26 cellular contexts compared by ENCODE assay signal in the genomic region with DNA sequence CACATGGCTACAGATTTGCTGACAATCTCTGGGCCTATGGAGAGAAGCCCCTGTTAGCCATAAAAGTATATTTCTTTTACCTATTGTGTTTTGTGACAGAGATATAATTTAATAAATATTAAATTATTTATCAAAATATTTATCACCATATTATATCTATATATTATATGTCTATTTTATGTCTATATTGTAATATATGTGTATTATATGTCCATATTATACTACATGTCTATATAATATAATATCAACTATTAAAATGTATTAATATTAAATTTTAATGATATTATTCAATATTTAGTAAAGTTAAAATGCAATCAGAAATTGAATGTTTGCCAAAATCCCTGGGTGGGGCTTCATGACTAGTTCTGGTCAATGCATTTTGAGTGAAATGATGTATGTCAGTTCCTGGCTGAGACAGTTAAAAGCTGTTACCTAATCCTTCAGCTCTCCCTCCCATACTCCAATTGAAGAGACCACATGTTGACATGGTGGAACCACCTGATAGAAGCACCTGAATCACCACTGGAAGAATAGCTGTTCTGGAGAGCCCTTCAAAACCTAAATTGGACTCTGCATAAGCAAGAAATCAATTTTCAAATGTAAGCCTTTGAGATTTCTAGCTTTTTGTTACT.
DNase-seq lines count a peak whose midpoint lies in the region; ATAC-seq, FAIRE-seq and TF ChIP-seq lines count a peak whose summit lies in the region.
"Had no signal": no experiment of that assay in that cellular context is flagged by ENCODE, and none has a peak within 500 bp of the region (broad histone marks: within the 10 kb centered on the region; RNA-seq: fewer than 3 reads in every experiment).

No MANE protein-coding gene starts in this region.

- no peak for TF ChIP-seq POLR2A in transverse colon (IDR thresholded peaks at IDR 0.05)
- no peak for TF ChIP-seq POLR2A in prostate gland (IDR thresholded peaks at IDR 0.05)

- peak; percentile 89 for FAIRE-seq in frontal cortex (lab: Jason Lieb, UNC)
- FAIRE-seq: A549 had no signal

- H3K4me3 Mint-ChIP-seq in MCF 10A (ENCODE audit: unreplicated experiment) = no peak overlapping the region
- no peak overlapping the region for H3K4me3 Mint-ChIP-seq in HFFc6
- H3K4me3 Mint-ChIP-seq: activated CD4-positive, alpha-beta T cell treated with anti-CD3 and anti-CD28 coated beads, Interleukin-2, amount 10 ng/mL, durations not matched to agents 24 days and 14 days; immature natural killer cell; nephron; stimulated activated naive B cell treated with anti-CD40 and anti-IgM and Interleukin-4, amounts not matched to agents 10 μg/mL and 1 μg/mL and 100 μg/mL, for 72 hours had no signal

- ATAC-seq in Right ventricle myocardium inferior = no peak
- ATAC-seq: A549; stimulated activated naive B cell treated with anti-CD40 and anti-IgM and Interleukin-4, amounts not matched to agents 10 μg/mL and 1 μg/mL and 100 μg/mL, for 72 hours had no signal

- TF ChIP-seq CTCF in left ventricle myocardium inferior (IDR thresholded peaks at IDR 0.05; ENCODE audit: borderline replicate concordance) (no peak), MCF 10A (IDR thresholded peaks at IDR 0.05; ENCODE audit: unreplicated experiment) (no peak), transverse colon (IDR thresholded peaks at IDR 0.05) (no peak), HFFc6 (IDR thresholded peaks at IDR 0.05) (no peak), prostate gland (IDR thresholded peaks at IDR 0.05) (no peak)

- H3K4me1 ChIP-seq in left ventricle myocardium inferior (no peaks in the 10 kb centered on the region), transverse colon (peaks cover 0 to 11% (median 7%) of the 10 kb centered on the region in 4 donors), prostate gland (replicated peaks) (no peaks in the 10 kb centered on the region)
- H3K4me1 ChIP-seq: A549, psoas muscle had no signal

- H3K27me3 Mint-ChIP-seq in MCF 10A (ENCODE audit: insufficient read depth, unreplicated experiment) (no peaks in the 10 kb centered on the region), HFFc6 (ENCODE audit: insufficient read depth) (no peaks in the 10 kb centered on the region)
- H3K27me3 Mint-ChIP-seq: activated CD4-positive, alpha-beta T cell treated with anti-CD3 and anti-CD28 coated beads, Interleukin-2, amount 10 ng/mL, durations not matched to agents 24 days and 14 days; stimulated activated naive B cell treated with anti-CD40 and anti-IgM and Interleukin-4, amounts not matched to agents 10 μg/mL and 1 μg/mL and 100 μg/mL, for 72 hours had no signal

- H3K9me3 ChIP-seq in left ventricle myocardium inferior (replicated peaks) (no peaks in the 10 kb centered on the region), transverse colon (no peaks in the 10 kb centered on the region), prostate gland (no peaks in the 10 kb centered on the region)
- H3K9me3 ChIP-seq: A549, psoas muscle, tibial nerve had no signal

- H3K27ac Mint-ChIP-seq in MCF 10A (ENCODE audit: low read depth, unreplicated experiment) = peak overlapping the region; percentile 91
- H3K27ac Mint-ChIP-seq in HFFc6 = no peak overlapping the region
- H3K27ac Mint-ChIP-seq: activated CD4-positive, alpha-beta T cell treated with anti-CD3 and anti-CD28 coated beads, Interleukin-2, amount 10 ng/mL, durations not matched to agents 24 days and 14 days; immature natural killer cell; stimulated activated naive B cell treated with anti-CD40 and anti-IgM and Interleukin-4, amounts not matched to agents 10 μg/mL and 1 μg/mL and 100 μg/mL, for 72 hours had no signal

- H3K27ac ChIP-seq in left ventricle myocardium inferior (replicated peaks) = peak overlapping the region; percentile 61
- peak overlapping the region; percentile 62 to 74 (median 66) for H3K27ac ChIP-seq in transverse colon
- H3K27ac ChIP-seq in prostate gland = no peak overlapping the region
- H3K27ac ChIP-seq: A549, C4-2B, psoas muscle had no signal

- H3K4me1 Mint-ChIP-seq in MCF 10A (ENCODE audit: insufficient read depth, unreplicated experiment) (peaks cover 22% of the 10 kb centered on the region), HFFc6 (ENCODE audit: low read depth) (peaks cover 36% of the 10 kb centered on the region)
- H3K4me1 Mint-ChIP-seq: activated CD4-positive, alpha-beta T cell treated with anti-CD3 and anti-CD28 coated beads, Interleukin-2, amount 10 ng/mL, durations not matched to agents 24 days and 14 days; immature natural killer cell; stimulated activated naive B cell treated with anti-CD40 and anti-IgM and Interleukin-4, amounts not matched to agents 10 μg/mL and 1 μg/mL and 100 μg/mL, for 72 hours had no signal

- CTCF ChIA-PET in MCF 10A (lab: Yijun Ruan, JAX) = interaction anchor here (0.7 to 2.1 kb wide), 4 partner anchors 14 to 79 kb away, joined by 3 to 13 read pairs (median 3); no protein-coding TSS in a partner anchor

- intact Hi-C loops in left ventricle myocardium inferior (cut with micrococcal nuclease) (no loop called here), Right ventricle myocardium inferior (cut with DNase I) (no loop called here), MCF 10A (cut with micrococcal nuclease) (no loop called here), transverse colon (cut with DNase I; ENCODE audit: low total_unique reads) (no loop called here), prostate gland (cut with DNase I) (no loop called here)

- no peak for TF ChIP-seq EP300 in transverse colon (IDR thresholded peaks at IDR 0.05; ENCODE audit: low read depth)

- H3K4me3 ChIP-seq in left ventricle myocardium inferior (no peak overlapping the region), transverse colon (no peak overlapping the region), prostate gland (no peak overlapping the region)
- H3K4me3 ChIP-seq: A549, psoas muscle, tibial nerve had no signal

- POLR2A ChIA-PET in MCF 10A (lab: Yijun Ruan, JAX) = interaction anchor here (0.7 to 2.2 kb wide), 17 partner anchors 8 to 802 kb away, joined by 3 to 25 read pairs (median 4); no protein-coding TSS in a partner anchor

- BruUV-seq in MCF 10A (replicated peaks; lab: Mats Ljungman, UMichigan) = no TSS peak

- DNase-seq in left ventricle myocardium inferior = no peak
- DNase-seq in Right ventricle myocardium inferior (ENCODE audit: missing footprints) = no peak
- DNase-seq in MCF 10A (ENCODE audit: unreplicated experiment) = peak; percentile 55
- DNase-seq in frontal cortex (ENCODE audit: low spot score in 2 of 2) = no peak
- no peak for DNase-seq in transverse colon
- no peak for DNase-seq in HFFc6
- no peak for DNase-seq in GM19238 (ENCODE audit: insufficient read length, low spot score)
- DNase-seq in prostate gland (ENCODE audit: low spot score) = no peak
- DNase-seq: activated CD4-positive, alpha-beta T cell treated with anti-CD3 and anti-CD28 coated beads, Interleukin-2, amount 10 ng/mL, durations not matched to agents 24 days and 14 days; activated CD8-positive, alpha-beta memory T cell treated with anti-CD3 and anti-CD28 coated beads, Interleukin-2, amount 50 U/mL, for 48 hours; activated gamma-delta T cell; amygdala; cerebellar nuclear complex; DMS 273 treated with DMSO at 0.1 percent for 48 hours; immature natural killer cell; Kasumi-1; mesendoderm; NCI-H1105 treated with DMSO at 0.1 percent for 48 hours; RPMI8226; stimulated activated naive B cell treated with anti-CD40 and anti-IgM and Interleukin-4, amounts not matched to agents 10 μg/mL and 1 μg/mL and 100 μg/mL, for 72 hours; SW 1271 had no signal

- no peaks in the 10 kb centered on the region for H3K36me3 Mint-ChIP-seq in MCF 10A (ENCODE audit: insufficient read depth, unreplicated experiment)
- H3K36me3 Mint-ChIP-seq in HFFc6 (ENCODE audit: low read depth) = no peaks in the 10 kb centered on the region
- H3K36me3 Mint-ChIP-seq: stimulated activated naive B cell treated with anti-CD40 and anti-IgM and Interleukin-4, amounts not matched to agents 10 μg/mL and 1 μg/mL and 100 μg/mL, for 72 hours had no signal

- no peaks in the 10 kb centered on the region for H3K36me3 ChIP-seq in left ventricle myocardium inferior
- H3K36me3 ChIP-seq in transverse colon = no peaks in the 10 kb centered on the region
- no peaks in the 10 kb centered on the region for H3K36me3 ChIP-seq in prostate gland
- H3K36me3 ChIP-seq: tibial nerve had no signal

- in situ Hi-C loops in transverse colon (cut with MboI; ENCODE audit: low pct_ligation_motif_present in 1 of 4, low pct_unique_long_range_greater_than_20kb in 1 of 4, low sequenced_read_pairs in 3 of 4) = no loop called here

- H3K27me3 ChIP-seq in left ventricle myocardium inferior (ENCODE audit: low read depth) (no peaks in the 10 kb centered on the region), transverse colon (no peaks in the 10 kb centered on the region), prostate gland (replicated peaks; ENCODE audit: insufficient read depth) (no peaks in the 10 kb centered on the region)
- H3K27me3 ChIP-seq: tibial nerve had no signal

- peaks cover 13% of the 10 kb centered on the region for H3K9me3 Mint-ChIP-seq in MCF 10A (ENCODE audit: unreplicated experiment)
- no peaks in the 10 kb centered on the region; the same call in 1 of the 2 replicates for H3K9me3 Mint-ChIP-seq in HFFc6

Comparison
In these comparisons a context has a peak if more than half of its experiments do, and no peak if none do; other contexts are left out.
1. H3K27ac ChIP-seq: peak in left ventricle myocardium inferior (single experiment) and transverse colon (4 of 4); none in prostate gland (0 of 2).